Comparison of ENCODE assay signal across 16 cellular contexts in the genomic region with DNA sequence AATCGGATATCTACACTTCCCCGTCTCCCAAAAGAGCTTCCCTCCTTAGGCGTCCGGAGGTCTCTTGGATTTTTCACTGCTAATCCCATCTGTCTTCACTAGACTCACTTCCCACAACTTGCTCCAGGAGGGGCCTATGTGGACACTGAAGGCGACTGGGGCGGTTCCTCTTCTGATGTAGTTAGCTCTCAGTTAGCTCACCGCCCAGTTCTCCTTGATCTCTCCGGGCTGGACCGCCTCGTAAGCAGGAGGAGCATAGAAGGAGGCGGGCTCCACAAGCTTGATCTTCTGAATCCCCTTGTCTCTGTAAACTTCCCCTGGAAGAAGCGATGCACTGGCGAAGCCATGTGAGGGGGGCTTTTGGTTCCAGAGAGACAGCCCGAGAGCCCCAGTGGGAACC.
"Had no signal": no experiment of that assay in that cellular context is flagged by ENCODE, and none has a peak within 500 bp of the region (broad histone marks: within the 10 kb centered on the region; RNA-seq: fewer than 3 reads in every experiment).

No MANE protein-coding gene starts in this region.

- H3K4me3 Mint-ChIP-seq: endodermal cell; naive thymus-derived CD4-positive, alpha-beta T cell; nephron progenitor cell; stimulated activated memory B cell treated with anti-CD40 and anti-IgM and Interleukin-4, amounts not matched to agents 10 μg/mL and 1 μg/mL and 100 μg/mL, for 72 hours; stimulated activated naive CD8-positive, alpha-beta T cell treated with anti-CD3 and anti-CD28 coated beads, Interleukin-15, Interleukin-2, amounts not matched to agents 100 ng/mL and 50 ng/mL, for 24 hours had no signal

- H3K36me3 ChIP-seq: colonic mucosa, heart left ventricle, right atrium auricular region, tibial artery, upper lobe of left lung, vagina had no signal

- H3K27ac Mint-ChIP-seq: endodermal cell; nephron progenitor cell; stimulated activated memory B cell treated with anti-CD40 and anti-IgM and Interleukin-4, amounts not matched to agents 10 μg/mL and 1 μg/mL and 100 μg/mL, for 72 hours; stimulated activated naive CD8-positive, alpha-beta T cell treated with anti-CD3 and anti-CD28 coated beads, Interleukin-15, Interleukin-2, amounts not matched to agents 100 ng/mL and 50 ng/mL, for 24 hours had no signal

- H3K4me3 ChIP-seq: colonic mucosa, heart left ventricle, right atrium auricular region, tibial artery, upper lobe of left lung, vagina had no signal

- H3K9me3 ChIP-seq: colonic mucosa, heart left ventricle, right atrium auricular region, tibial artery, upper lobe of left lung, vagina had no signal

- DNase-seq: colonic mucosa; effector CD4-positive, alpha-beta T cell; endodermal cell; heart left ventricle; hippocampal formation; left colon; naive thymus-derived CD4-positive, alpha-beta T cell; nephron progenitor cell; small intestine; stimulated activated CD4-positive, alpha-beta T cell treated with anti-CD3 and anti-CD28 coated beads, Interleukin-12 subunit alpha, Interleukin-12 subunit beta, amount 100 ng/mL, for 4 hours; tibial artery had no signal

- H3K4me1 Mint-ChIP-seq: endodermal cell; naive thymus-derived CD4-positive, alpha-beta T cell; nephron progenitor cell; stimulated activated memory B cell treated with anti-CD40 and anti-IgM and Interleukin-4, amounts not matched to agents 10 μg/mL and 1 μg/mL and 100 μg/mL, for 72 hours had no signal

- H3K27me3 Mint-ChIP-seq: stimulated activated memory B cell treated with anti-CD40 and anti-IgM and Interleukin-4, amounts not matched to agents 10 μg/mL and 1 μg/mL and 100 μg/mL, for 72 hours; stimulated activated naive CD8-positive, alpha-beta T cell treated with anti-CD3 and anti-CD28 coated beads, Interleukin-15, Interleukin-2, amounts not matched to agents 100 ng/mL and 50 ng/mL, for 24 hours had no signal

- H3K27ac ChIP-seq: colonic mucosa, heart left ventricle, right atrium auricular region, tibial artery, upper lobe of left lung, vagina had no signal

- H3K36me3 Mint-ChIP-seq: naive thymus-derived CD4-positive, alpha-beta T cell; stimulated activated memory B cell treated with anti-CD40 and anti-IgM and Interleukin-4, amounts not matched to agents 10 μg/mL and 1 μg/mL and 100 μg/mL, for 72 hours had no signal

- H3K4me1 ChIP-seq: colonic mucosa, heart left ventricle, right atrium auricular region, tibial artery, upper lobe of left lung, vagina had no signal

- H3K27me3 ChIP-seq: colonic mucosa, right atrium auricular region, upper lobe of left lung, vagina had no signal

- H3K9me3 Mint-ChIP-seq: stimulated activated memory B cell treated with anti-CD40 and anti-IgM and Interleukin-4, amounts not matched to agents 10 μg/mL and 1 μg/mL and 100 μg/mL, for 72 hours; stimulated activated naive CD8-positive, alpha-beta T cell treated with anti-CD3 and anti-CD28 coated beads, Interleukin-15, Interleukin-2, amounts not matched to agents 100 ng/mL and 50 ng/mL, for 24 hours had no signal
